In genomic region chr13:95392597-95392996, GRCh38 we compare ENCODE assay signal across 26 cellular contexts.
"Had no signal": no experiment of that assay in that cellular context is flagged by ENCODE, and none has a peak within 500 bp of the region (broad histone marks: within the 10 kb centered on the region; RNA-seq: fewer than 3 reads in every experiment).

No MANE protein-coding gene starts in this region.

- H3K27me3 ChIP-seq: stomach, suprapubic skin, testis, thyroid gland, tibial artery, tibial nerve, transverse colon, upper lobe of left lung, upper lobe of right lung, uterus, vagina had no signal

- H3K4me3 ChIP-seq: stomach, suprapubic skin, testis, thoracic aorta, thyroid gland, tibial artery, tibial nerve, transverse colon, upper lobe of left lung, upper lobe of right lung, uterus, vagina had no signal

- H3K4me1 ChIP-seq: upper lobe of left lung, upper lobe of right lung, uterus had no signal

- H3K9me3 ChIP-seq: stomach, suprapubic skin, testis, thoracic aorta, thyroid gland, tibial artery, tibial nerve, transverse colon, upper lobe of left lung, upper lobe of right lung, uterus, vagina had no signal

- H3K36me3 ChIP-seq: stomach, suprapubic skin, thoracic aorta, thyroid gland, tibial artery, tibial nerve, transverse colon, upper lobe of left lung, upper lobe of right lung, uterus, vagina had no signal

- DNase-seq: stimulated activated CD4-positive, alpha-beta T cell treated with anti-CD3 and anti-CD28 coated beads, Interleukin-2, amount 100 ng/mL, for 48 hours; stimulated activated CD4-positive, alpha-beta T cell treated with anti-CD3 and anti-CD28 coated beads, Interleukin-4, amount 100 ng/mL, for 1 hour; stimulated activated CD4-positive, alpha-beta T cell treated with anti-CD3 and anti-CD28 coated beads, Interleukin-4, amount 100 ng/mL, for 24 hours; stimulated activated CD4-positive, alpha-beta T cell treated with anti-CD3 and anti-CD28 coated beads, Interleukin-4, amount 100 ng/mL, for 4 hours; stimulated activated CD8-positive, alpha-beta memory T cell treated with anti-CD3 and anti-CD28 coated beads, Interleukin-4, amount 100 ng/mL, for 48 hours; stimulated activated naive B cell treated with anti-CD40 and anti-IgM and Interleukin-4, amounts not matched to agents 10 μg/mL and 1 μg/mL and 100 μg/mL, for 72 hours; stimulated activated naive CD4-positive, alpha-beta T cell; stimulated activated naive CD4-positive, alpha-beta T cell treated with Interleukin-2 at 50 U/mL for 16 hours; stimulated activated naive CD8-positive, alpha-beta T cell treated with anti-CD3 and anti-CD28 coated beads, Interleukin-15, amount 100 ng/mL, for 72 hours; stimulated activated naive CD8-positive, alpha-beta T cell treated with anti-CD3 and anti-CD28 coated beads, Interleukin-15, Interleukin-2, amounts not matched to agents 100 U/mL and 50 U/mL, for 24 hours; stomach; substantia nigra; testis; tibial artery; transverse colon; trophoblast cell; upper lobe of left lung; upper lobe of right lung; uterus had no signal

- ATAC-seq: stimulated activated effector memory CD8-positive, alpha-beta T cell treated with anti-CD3 and anti-CD28 coated beads, Interleukin-12 subunit alpha, Interleukin-12 subunit beta, amount 100 ng/mL, for 72 hours; stimulated activated memory B cell treated with anti-CD40 and anti-IgM and Interleukin-4, amounts not matched to agents 10 μg/mL and 1 μg/mL and 100 μg/mL, for 72 hours; stimulated activated naive B cell treated with anti-CD40 and anti-IgM and Interleukin-4, amounts not matched to agents 10 μg/mL and 1 μg/mL and 100 μg/mL, for 72 hours; stimulated activated naive CD8-positive, alpha-beta T cell treated with anti-CD3 and anti-CD28 coated beads, Interleukin-15, amount 100 ng/mL, for 72 hours; stimulated activated naive CD8-positive, alpha-beta T cell treated with anti-CD3 and anti-CD28 coated beads, Interleukin-15, Interleukin-2, amounts not matched to agents 100 U/mL and 50 U/mL, for 24 hours; upper lobe of right lung had no signal

- H3K27ac ChIP-seq: stomach, suprapubic skin, testis, thoracic aorta, thyroid gland, tibial artery, tibial nerve, transverse colon, upper lobe of left lung, upper lobe of right lung, uterus, vagina had no signal
